17 cellular contexts compared by ENCODE assay signal in the genomic region with DNA sequence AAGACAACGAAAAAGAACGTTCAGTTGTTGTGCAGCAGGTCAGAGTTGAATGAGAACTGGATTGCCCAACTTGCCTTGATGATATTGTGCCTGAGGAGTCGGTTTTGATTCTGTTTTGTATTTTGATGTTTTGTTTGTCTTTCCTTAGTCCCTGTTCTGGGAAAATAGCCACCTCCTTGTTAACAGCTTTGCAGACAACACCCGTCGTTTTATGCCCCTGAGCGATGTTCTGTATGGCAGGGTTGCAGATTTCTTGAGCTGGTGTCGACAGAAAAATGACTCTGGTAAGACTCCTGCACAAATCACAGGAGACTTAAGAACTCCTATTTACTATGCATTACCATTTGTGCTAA. TPM values are rescaled to one million over a fixed set of nuclear protein-coding genes. Genes with fewer than 3 reads are reported as not detected.
DNase-seq lines count a peak whose midpoint lies in the region; ATAC-seq and TF ChIP-seq lines count a peak whose summit lies in the region.
"Had no signal": no experiment of that assay in that cellular context is flagged by ENCODE, and none has a peak within 500 bp of the region (broad histone marks: within the 10 kb centered on the region; RNA-seq: fewer than 3 reads in every experiment).

No MANE protein-coding gene starts in this region.

- H3K9ac ChIP-seq in GM23248 = no peak overlapping the region

- WGBS in GM23248 (ENCODE audit: low coverage in 1 of 2, low lambda C conversion rate in 2 of 2, missing lambda C conversion rate in 2 of 2), 2 experiments = 11 to 16% methylated on average over 7 of the region's 7 CpGs

- H4K20me1 ChIP-seq in GM23248 (ENCODE audit: insufficient read depth) = no peaks in the 10 kb centered on the region

- no peaks in the 10 kb centered on the region for H3K36me3 Mint-ChIP-seq in osteocyte (ENCODE audit: unreplicated experiment)
- H3K36me3 Mint-ChIP-seq in chondrocyte (ENCODE audit: low read depth) = peaks cover 2% of the 10 kb centered on the region

- TF ChIP-seq CTCF in osteocyte (IDR thresholded peaks at IDR 0.05) (no peak), chondrocyte (IDR thresholded peaks at IDR 0.05) (no peak)

- H3K4me1 Mint-ChIP-seq in osteocyte (ENCODE audit: unreplicated experiment) (peaks cover 20% of the 10 kb centered on the region), chondrocyte (ENCODE audit: low read depth) (peaks cover 13% of the 10 kb centered on the region)

- H3K27me3 Mint-ChIP-seq in osteocyte (ENCODE audit: unreplicated experiment) (no peaks in the 10 kb centered on the region), chondrocyte (ENCODE audit: low read depth) (no peaks in the 10 kb centered on the region)
- H3K27me3 Mint-ChIP-seq: CD4-positive, alpha-beta T cell had no signal

- H3K9me3 Mint-ChIP-seq in osteocyte (ENCODE audit: unreplicated experiment) (no peaks in the 10 kb centered on the region), chondrocyte (ENCODE audit: low read depth) (no peaks in the 10 kb centered on the region)
- H3K9me3 Mint-ChIP-seq: CD4-positive, alpha-beta T cell had no signal

- peaks cover 12% of the 10 kb centered on the region; the same call in 1 of the 2 replicates for H3K4me1 ChIP-seq in GM23248 (ENCODE audit: insufficient read depth)

- in situ Hi-C loops in GM23248 (cut with MboI) = no loop called here

- H2AFZ ChIP-seq in GM23248 = peak overlapping the region; percentile 26

- H3K9me2 ChIP-seq in GM23248 (ENCODE audit: insufficient read depth) = no peaks in the 10 kb centered on the region

- no peak overlapping the region for H3K4me3 ChIP-seq in GM23248
- H3K4me3 ChIP-seq: A549, Peyer's patch had no signal

- no peak overlapping the region for H3K4me2 ChIP-seq in GM23248 (ENCODE audit: unreplicated experiment)
- H3K4me2 ChIP-seq: A549 had no signal

- H3K79me2 ChIP-seq in GM23248 (ENCODE audit: insufficient read depth) = no peaks in the 10 kb centered on the region

- peak overlapping the region; percentile 9 for H3K27ac Mint-ChIP-seq in osteocyte (ENCODE audit: unreplicated experiment)
- H3K27ac Mint-ChIP-seq in chondrocyte (ENCODE audit: unreplicated experiment) = no peak overlapping the region
- H3K27ac Mint-ChIP-seq: CD4-positive, alpha-beta T cell had no signal

- no peaks in the 10 kb centered on the region for H3K9me3 ChIP-seq in GM23248 (ENCODE audit: low read depth)
- H3K9me3 ChIP-seq: A549, Peyer's patch had no signal

- H3K4me3 Mint-ChIP-seq in osteocyte (ENCODE audit: unreplicated experiment) = no peak overlapping the region
- H3K4me3 Mint-ChIP-seq in chondrocyte (ENCODE audit: unreplicated experiment) = no peak overlapping the region
- H3K4me3 Mint-ChIP-seq: CD4-positive, alpha-beta T cell had no signal

- no peak overlapping the region for H3K27ac ChIP-seq in GM23248
- H3K27ac ChIP-seq: A549, Peyer's patch had no signal

- no peaks in the 10 kb centered on the region for H3K27me3 ChIP-seq in GM23248 (replicated peaks; ENCODE audit: insufficient read depth)
- H3K27me3 ChIP-seq: Peyer's patch had no signal

- H3F3A ChIP-seq in GM23248 (ENCODE audit: insufficient read depth) = 0 out of 2 replicates have a peak, but pooled peaks cover 9% of the 10 kb centered on the region

- no peaks in the 10 kb centered on the region for H3K36me3 ChIP-seq in GM23248 (ENCODE audit: low read depth)

- DNase-seq in GM23248 = peak; percentile 26
- peak; percentile 85 for DNase-seq in NCI-H460 (ENCODE audit: extremely low read depth, low read depth)
- peak; percentile 51 for DNase-seq in fibroblast of the conjunctiva (ENCODE audit: low read depth)
- no peak for DNase-seq in osteocyte (ENCODE audit: extremely low spot score, unreplicated experiment)
- DNase-seq in NCI-H446 (lab: John Stamatoyannopoulos, UW) = no peak
- DNase-seq in chondrocyte (ENCODE audit: low spot score) = no peak
- DNase-seq: CD4-positive, alpha-beta T cell; EL; KBM-7; NCI-H1417 treated with DMSO at 0.1 percent for 48 hours; NCI-H187 treated with DMSO at 0.1 percent for 48 hours; NCI-H226; Peyer's patch had no signal

- ATAC-seq in GM21515 (IDR thresholded peaks at IDR 0.05; ENCODE audit: unreplicated experiment) (no peak), HG02588 (IDR thresholded peaks at IDR 0.05; ENCODE audit: unreplicated experiment) (no peak)
- ATAC-seq: A549 had no signal

RNA-seq across cellular contexts. Expression of a gene that starts 4.5 kb away (rescaled TPM):
- total RNA-seq in GM23248 (2014; rRNA removed; shearing (Covaris generic)) = 32.6 and 33.3 TPM in 2 replicates
- polyA plus RNA-seq in GM23248 (2016; fragmentation: Nextera tagmentation; extraction: Ambion mirVana) = 24.3 and 28.7 TPM in 2 replicates
- total RNA-seq in NCI-H460 (2014; rRNA removed; shearing (Covaris generic)) = 10.2 and 11.1 TPM in 2 replicates
- polyA plus RNA-seq in NCI-H460 (2014; cell fraction: nucleus; rRNA removed) = 9.0 and 11.8 TPM in 2 replicates
- total RNA-seq in osteocyte (0.26 and 0.54 TPM in 2 replicates), chondrocyte (0.45 TPM in 1 of 3 replicates, not detected in the others)
- total RNA-seq: SK-MEL-5 had no signal

RNA-seq across cellular contexts. Expression of a gene that starts 25.7 kb away (rescaled TPM):
- total RNA-seq in GM23248 (2014; rRNA removed; shearing (Covaris generic)) = 32.9 and 33.2 TPM in 2 replicates
- 70.6 and 74.6 TPM in 2 replicates for polyA plus RNA-seq in GM23248 (2016; fragmentation: Nextera tagmentation; extraction: Ambion mirVana)
- 50.1 and 57.2 TPM in 2 replicates for total RNA-seq in NCI-H460 (2014; rRNA removed; shearing (Covaris generic))
- 16.8 and 45.5 TPM in 2 replicates for polyA plus RNA-seq in NCI-H460 (2014; cell fraction: nucleus; rRNA removed)
- total RNA-seq in osteocyte = 43.8 and 45.0 TPM in 2 replicates
- total RNA-seq in chondrocyte = 26.0 to 33.0 TPM (median 31.8 TPM) in 3 replicates

RNA-seq across cellular contexts. Expression of a gene that starts 52.2 kb away (rescaled TPM):
- 68.4 and 82.7 TPM in 2 replicates for total RNA-seq in GM23248 (2014; rRNA removed; shearing (Covaris generic))
- polyA plus RNA-seq in GM23248 (2016; fragmentation: Nextera tagmentation; extraction: Ambion mirVana) = 55.6 and 57.8 TPM in 2 replicates
- 40.7 and 41.6 TPM in 2 replicates for total RNA-seq in NCI-H460 (2014; rRNA removed; shearing (Covaris generic))
- polyA plus RNA-seq in NCI-H460 (2014; cell fraction: nucleus; rRNA removed) = 22.0 and 25.5 TPM in 2 replicates
- total RNA-seq in osteocyte (54.0 and 54.9 TPM in 2 replicates), chondrocyte (54.4 to 110 TPM (median 56.9 TPM) in 3 replicates)

Comparison
In these comparisons a context has a peak if more than half of its experiments do, and no peak if none do; other contexts are left out.
1. DNase-seq: peak in GM23248 (single experiment), NCI-H460 (single experiment) and fibroblast of the conjunctiva (single experiment); none in osteocyte (single experiment), NCI-H446 (0 of 2) and chondrocyte (single experiment).